ENCODE assay signal across 8 cellular contexts in genomic region chr1:27527223-27527856, GRCh38. TPM values are rescaled to one million over a fixed set of nuclear protein-coding genes. Genes with fewer than 3 reads are reported as not detected.
DNase-seq lines count a peak whose midpoint lies in the region; ATAC-seq and TF ChIP-seq lines count a peak whose summit lies in the region.

No MANE protein-coding gene starts in this region.

- no peaks in the 10 kb centered on the region for H3K9me3 Mint-ChIP-seq in T-helper 2 cell treated with Interferon-gamma antibody and Interleukin-4, amounts not matched to agents 5 μg/mL and 100 μg/mL, for 36 hours
- H3K9me3 Mint-ChIP-seq in endothelial cell (ENCODE audit: unreplicated experiment) (no peaks in the 10 kb centered on the region), naive B cell (no peaks in the 10 kb centered on the region)

- no peak overlapping the region for H3K27ac Mint-ChIP-seq in T-helper 2 cell treated with Interferon-gamma antibody and Interleukin-4, amounts not matched to agents 5 μg/mL and 100 μg/mL, for 36 hours
- H3K27ac Mint-ChIP-seq in endothelial cell (ENCODE audit: unreplicated experiment): no peak overlapping the region
- peak overlapping the region; percentile 95 to 99 (median 97) for H3K27ac Mint-ChIP-seq in naive B cell

- no peaks in the 10 kb centered on the region for H3K27me3 Mint-ChIP-seq in T-helper 2 cell treated with Interferon-gamma antibody and Interleukin-4, amounts not matched to agents 5 μg/mL and 100 μg/mL, for 36 hours (ENCODE audit: low read depth)
- peaks cover 32% of the 10 kb centered on the region for H3K27me3 Mint-ChIP-seq in endothelial cell (ENCODE audit: unreplicated experiment)
- H3K27me3 Mint-ChIP-seq in naive B cell: no peaks in the 10 kb centered on the region

- DNase-seq in DMS53 treated with DMSO at 0.1 percent for 48 hours (lab: John Stamatoyannopoulos, UW; ENCODE audit: unreplicated experiment) (peak; percentile 91), NCI-H1436 (lab: John Stamatoyannopoulos, UW) (peak; percentile 86), endothelial cell (ENCODE audit: low spot score) (peak; percentile 39), naive B cell (peak; percentile 71)
- no peak for DNase-seq in T-helper 2 cell treated with Interferon-gamma antibody and Interleukin-4, amounts not matched to agents 5 μg/mL and 100 μg/mL, for 36 hours (ENCODE audit: low spot score)

- H3K4me3 Mint-ChIP-seq in T-helper 2 cell treated with Interferon-gamma antibody and Interleukin-4, amounts not matched to agents 5 μg/mL and 100 μg/mL, for 36 hours: peak overlapping the region; percentile 16
- H3K4me3 Mint-ChIP-seq in endothelial cell (ENCODE audit: unreplicated experiment) (peak overlapping the region; percentile 79), naive B cell (peak overlapping the region; percentile 36 to 84 (median 63))

- peaks cover 50% of the 10 kb centered on the region for H3K4me1 Mint-ChIP-seq in T-helper 2 cell treated with Interferon-gamma antibody and Interleukin-4, amounts not matched to agents 5 μg/mL and 100 μg/mL, for 36 hours (ENCODE audit: low read depth)
- H3K4me1 Mint-ChIP-seq in endothelial cell (ENCODE audit: unreplicated experiment) (peaks cover 48% of the 10 kb centered on the region), naive B cell (peaks cover 47 to 69% (median 60%) of the 10 kb centered on the region in 3 donors)

- peaks cover 14% of the 10 kb centered on the region for H3K36me3 Mint-ChIP-seq in T-helper 2 cell treated with Interferon-gamma antibody and Interleukin-4, amounts not matched to agents 5 μg/mL and 100 μg/mL, for 36 hours (ENCODE audit: low read depth)
- H3K36me3 Mint-ChIP-seq in endothelial cell (ENCODE audit: low read depth, unreplicated experiment) (peaks cover 16% of the 10 kb centered on the region), naive B cell (no peaks in the 10 kb centered on the region)

- peak; percentile 50 to 54 for ATAC-seq in naive B cell (ENCODE audit: low read depth in 2 of 2)
- no peak for ATAC-seq in HG03025 (IDR thresholded peaks at IDR 0.05; ENCODE audit: low FRiP score, unreplicated experiment)
- no peak for ATAC-seq in HG02973 (IDR thresholded peaks at IDR 0.05; ENCODE audit: unreplicated experiment)
- no peak for ATAC-seq in HG03159 (IDR thresholded peaks at IDR 0.05; ENCODE audit: unreplicated experiment)

- no peak for TF ChIP-seq CTCF in endothelial cell (IDR thresholded peaks at IDR 0.05; ENCODE audit: unreplicated experiment)

RNA-seq across cellular contexts. Expression of gene WASF2, which starts 37.4 kb away (rescaled TPM):
- total RNA-seq in endothelial cell (ENCODE audit: unreplicated experiment): 272 TPM
- 100 to 1,000 TPM in 2 of 6 donors, 10 to 100 TPM in 4; 33.1 to 121 (median 83.3) TPM for polyA plus RNA-seq in naive B cell (ENCODE audit: low read depth in 6 of 6)

Comparison
In these comparisons a context has a peak if more than half of its experiments do, and no peak if none do; other contexts are left out.
1. H3K27ac Mint-ChIP-seq: peak in naive B cell (6 of 6); none in T-helper 2 cell treated with Interferon-gamma antibody and Interleukin-4, amounts not matched to agents 5 μg/mL and 100 μg/mL, for 36 hours (single experiment) and endothelial cell (single experiment).
2. H3K4me3 Mint-ChIP-seq: peak in every context shown above with its lines; median percentile 79 in endothelial cell; 63 in naive B cell; 16 in T-helper 2 cell treated with Interferon-gamma antibody and Interleukin-4, amounts not matched to agents 5 μg/mL and 100 μg/mL, for 36 hours.
3. ATAC-seq: peak in naive B cell (2 of 2); none in HG03025 (single experiment), HG02973 (single experiment) and HG03159 (single experiment).